ENCODE assay signal across 1 cellular context in the genomic region with DNA sequence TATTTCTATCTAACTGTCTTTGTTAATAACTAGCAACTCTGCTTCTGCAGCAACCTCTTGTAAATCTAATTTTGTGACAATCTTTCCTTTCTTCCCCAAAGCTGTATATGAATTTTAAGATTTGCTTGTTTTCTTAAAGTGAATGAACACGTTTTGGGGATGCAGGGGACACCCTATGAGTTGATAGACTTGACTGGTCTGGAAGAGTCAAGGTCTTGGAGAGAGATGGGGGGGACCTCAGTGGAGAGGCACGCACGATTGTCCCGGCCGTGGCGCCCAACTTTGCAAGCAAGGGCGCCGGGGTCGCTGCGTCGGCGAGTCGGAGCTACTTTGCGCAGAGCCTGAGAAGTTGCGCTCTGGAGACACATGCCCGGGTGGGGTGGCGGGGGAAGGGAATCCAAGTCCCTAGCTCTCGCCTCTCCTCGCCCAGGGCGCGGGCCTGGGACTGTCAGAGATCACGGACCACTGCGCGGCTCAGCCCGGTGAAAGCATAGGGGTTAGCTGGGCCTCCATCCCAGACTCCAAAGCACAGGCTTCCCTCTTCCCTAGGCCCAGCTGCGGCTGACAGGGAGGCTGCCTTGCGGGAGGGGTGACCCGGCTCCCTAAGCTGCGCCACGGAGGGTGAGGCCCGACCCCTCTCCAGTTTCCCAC.
TF ChIP-seq lines count a peak whose summit lies in the region.

No MANE protein-coding gene starts in this region.

TF ChIP-seq in endothelial cell of umbilical vein, 7 proteins besides CTCF, POLR2A, EP300 and RAD21:
- TF ChIP-seq EZH2 (IDR thresholded peaks at IDR 0.05; ENCODE audit: borderline replicate concordance, low read depth, low read length, severe bottlenecking), result peak; percentile 55
- no peak for TF ChIP-seq MYC (IDR thresholded peaks at IDR 0.05; ENCODE audit: low read depth, low read length)
- TF ChIP-seq, protein P1, sequence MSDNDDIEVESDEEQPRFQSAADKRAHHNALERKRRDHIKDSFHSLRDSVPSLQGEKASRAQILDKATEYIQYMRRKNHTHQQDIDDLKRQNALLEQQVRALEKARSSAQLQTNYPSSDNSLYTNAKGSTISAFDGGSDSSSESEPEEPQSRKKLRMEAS (IDR thresholded peaks at IDR 0.05; ENCODE audit: insufficient read depth, insufficient read length), result no peak
